ENCODE assay signal across 19 cellular contexts in genomic region chr15:80789296-80789695, GRCh38. TPM values are rescaled to one million over a fixed set of nuclear protein-coding genes. Genes with fewer than 3 reads are reported as not detected.
DNase-seq lines count a peak whose midpoint lies in the region; ATAC-seq, FAIRE-seq and TF ChIP-seq lines count a peak whose summit lies in the region.
"Had no signal": no experiment of that assay in that cellular context is flagged by ENCODE, and none has a peak within 500 bp of the region (broad histone marks: within the 10 kb centered on the region; RNA-seq: fewer than 3 reads in every experiment).

No MANE protein-coding gene starts in this region.

- no peak overlapping the region for H2AFZ ChIP-seq in keratinocyte (ENCODE audit: control insufficient read depth, low read length)

- no peaks in the 10 kb centered on the region for H3K27me3 ChIP-seq in keratinocyte (ENCODE audit: control insufficient read depth, extremely low read depth, insufficient read depth, low read length)
- H3K27me3 ChIP-seq: suprapubic skin had no signal

- no peaks in the 10 kb centered on the region for H3K36me3 ChIP-seq in keratinocyte (ENCODE audit: control insufficient read depth in 2 of 2, extremely low read depth in 1 of 2, insufficient read depth in 2 of 2, low read length in 2 of 2)
- H3K36me3 ChIP-seq: suprapubic skin had no signal

- H3K27ac ChIP-seq in keratinocyte (ENCODE audit: control insufficient read depth, insufficient read depth, low read length) = no peak overlapping the region
- H3K27ac ChIP-seq: suprapubic skin had no signal

- FAIRE-seq in keratinocyte (lab: Jason Lieb, UNC) = peak; percentile 48
- FAIRE-seq: colon, HTR-8/SVneo had no signal

- DNase-seq in AG10803 (ENCODE audit: low read depth) = peak; percentile 86
- peak; percentile 34 for DNase-seq in HT1080 (ENCODE audit: low read depth)
- DNase-seq in keratinocyte (ENCODE audit: low read depth, low spot score) = no peak
- DNase-seq in GM13977 (ENCODE audit: low spot score) = no peak
- no peak for DNase-seq in epidermal melanocyte (ENCODE audit: insufficient read length, low spot score)
- no peak for DNase-seq in NCI-H510A (lab: John Stamatoyannopoulos, UW)
- DNase-seq: activated B cell treated with CpG ODN at 0.5 μM for 24 hours; GOT3; islet precursor cell; NCI-H1930; RPMI8226; stimulated activated CD4-positive, alpha-beta T cell treated with anti-CD3 and anti-CD28 coated beads, Interleukin-2, amount 100 ng/mL, for 48 hours had no signal

- H3K4me3 ChIP-seq in AG10803 (ENCODE audit: low read length) = peak overlapping the region; percentile 7; the same call in 1 of the 2 replicates
- H3K4me3 ChIP-seq in WI38 (ENCODE audit: low read depth, low read length) = peak overlapping the region; percentile 26; the same call in 1 of the 2 replicates
- H3K4me3 ChIP-seq in keratinocyte (ENCODE audit: control insufficient read depth in 2 of 3, extremely low read depth in 1 of 3, insufficient read depth in 2 of 3, low read depth in 1 of 3, low read length in 3 of 3) = no peak overlapping the region
- H3K4me3 ChIP-seq: suprapubic skin had no signal

- ATAC-seq in HG02938 (IDR thresholded peaks at IDR 0.05; ENCODE audit: unreplicated experiment) = no peak

- H3K9ac ChIP-seq in keratinocyte (ENCODE audit: control insufficient read depth, extremely low read depth, insufficient read depth, low read length) = no peak overlapping the region

- dilution Hi-C loops in keratinocyte (cut with MboI; ENCODE audit: extremely low pct_ligation_motif_present, low sequenced_read_pairs) = no loop called here

- no peaks in the 10 kb centered on the region for H3K79me2 ChIP-seq in keratinocyte (ENCODE audit: control insufficient read depth, insufficient read depth, low read length)

- in situ Hi-C loops in GM13977 (cut with MboI; ENCODE audit: low pct_unique_long_range_greater_than_20kb, low sequenced_read_pairs, unreplicated experiment) = no loop called here

- H3K9me1 ChIP-seq in keratinocyte (ENCODE audit: control insufficient read depth, extremely low read depth, insufficient read depth, low read length) = no peaks in the 10 kb centered on the region

- H3K9me3 ChIP-seq in keratinocyte (ENCODE audit: control insufficient read depth, low read depth, low read length) = no peaks in the 10 kb centered on the region
- H3K9me3 ChIP-seq: suprapubic skin had no signal

- no peak for TF ChIP-seq CTCF in AG10803 (conservative IDR thresholded peaks at IDR 0.05; ENCODE audit: low read length)
- no peak for TF ChIP-seq CTCF in WI38 (IDR thresholded peaks at IDR 0.05; ENCODE audit: low read depth, low read length)
- no peak for TF ChIP-seq CTCF in keratinocyte (optimal IDR thresholded peaks at IDR 0.05 in 1 of 3, IDR thresholded peaks at IDR 0.05 in 1 of 3, conservative IDR thresholded peaks at IDR 0.05 in 1 of 3; ENCODE audit: extremely low read depth in 1 of 3, insufficient read depth in 2 of 3, low read length in 3 of 3)
- no peak for TF ChIP-seq CTCF in GM13977 (IDR thresholded peaks at IDR 0.05; ENCODE audit: extremely low read depth, insufficient read depth, missing control alignments)

- H4K20me1 ChIP-seq in keratinocyte (ENCODE audit: control insufficient read depth, extremely low read depth, insufficient read depth, low read length) = no peaks in the 10 kb centered on the region

- no peak overlapping the region for H3K4me2 ChIP-seq in keratinocyte (ENCODE audit: control insufficient read depth, extremely low read depth, insufficient read depth, low read depth, low read length)

- peaks cover 8% of the 10 kb centered on the region for H3K4me1 ChIP-seq in keratinocyte (ENCODE audit: control insufficient read depth, extremely low read depth, insufficient read depth, low read length)
- H3K4me1 ChIP-seq: suprapubic skin had no signal

RNA-seq across cellular contexts. Expression of gene CEMIP, which starts 10.1 kb away (rescaled TPM):
- total RNA-seq in HT1080 (2014; rRNA removed; shearing (Covaris generic)) = 1.7 and 2.3 TPM in 2 replicates
- 2.0 and 2.9 TPM in 2 replicates for polyA plus RNA-seq in HT1080 (2015; cell fraction: cytosol; rRNA removed)
- 22.9 and 25.2 TPM in 2 replicates for polyA plus RNA-seq in HT1080 (2015; cell fraction: nucleus; rRNA removed)
- 1.5 to 2.3 TPM (median 2.2 TPM) in 3 replicates for polyA plus RNA-seq in keratinocyte
- 4.6 TPM for polyA plus RNA-seq in keratinocyte (2011; ENCODE audit: low read depth)
- 0.92 and 0.94 TPM in 2 replicates for polyA plus RNA-seq in keratinocyte (2011; cell fraction: cytosol; rRNA removed)
- 5.9 and 6.7 TPM in 2 replicates for polyA plus RNA-seq in keratinocyte (2011; cell fraction: nucleus; rRNA removed)
- polyA plus RNA-seq in keratinocyte (2012; ENCODE audit: low replicate concordance) = 1.7 and 2.9 TPM in 2 replicates
- polyA minus RNA-seq in keratinocyte = 3.3 to 3.5 TPM (median 3.5 TPM) in 3 replicates
- polyA minus RNA-seq in keratinocyte (2011; cell fraction: cytosol; rRNA and poly(A)+ RNA removed) = 1.5 TPM
- 7.7 and 12.0 TPM in 2 replicates for polyA minus RNA-seq in keratinocyte (2011; cell fraction: nucleus; rRNA and poly(A)+ RNA removed)
- total RNA-seq: activated B cell treated with CpG ODN at 0.5 μM for 24 hours; activated CD8-positive, alpha-beta memory T cell treated with anti-CD3 and anti-CD28 coated beads for 36 hours; T-helper 1 cell treated with Interleukin-12 subunit alpha and Interleukin-12 subunit beta and Interleukin-4 antibody, amounts not matched to agents 30 ng/mL and 1 ng/mL, for 36 hours had no signal

Comparison
In these comparisons a context has a peak if more than half of its experiments do, and no peak if none do; other contexts are left out.
1. DNase-seq: peak in AG10803 (single experiment) and HT1080 (single experiment); none in keratinocyte (single experiment), GM13977 (single experiment), epidermal melanocyte (single experiment) and NCI-H510A (single experiment).
2. H3K4me3 ChIP-seq: peak in AG10803 (single experiment) and WI38 (single experiment); none in keratinocyte (0 of 3).